29 cellular contexts compared by ENCODE assay signal in the genomic region with DNA sequence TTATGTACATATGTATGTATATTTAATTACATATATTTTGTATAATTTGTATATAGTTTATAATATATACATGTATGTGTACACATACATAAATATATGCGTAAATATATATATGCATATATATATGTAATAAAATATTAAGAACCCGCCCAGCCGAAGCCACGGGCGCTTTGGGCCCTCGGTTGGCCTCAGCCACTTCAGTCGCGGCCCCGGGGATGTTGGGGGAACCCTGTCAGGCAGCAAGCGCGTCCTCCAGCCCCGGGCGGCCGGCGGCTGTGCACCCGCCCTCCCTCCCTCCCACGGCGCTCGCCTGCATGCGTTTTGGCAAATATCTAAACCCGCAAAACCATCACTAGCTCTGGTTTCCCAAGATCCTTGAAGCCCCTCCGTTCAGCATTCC. TPM values are rescaled to one million over a fixed set of nuclear protein-coding genes. Genes with fewer than 3 reads are reported as not detected.
DNase-seq lines count a peak whose midpoint lies in the region; ATAC-seq, FAIRE-seq and TF ChIP-seq lines count a peak whose summit lies in the region.
"Had no signal": no experiment of that assay in that cellular context is flagged by ENCODE, and none has a peak within 500 bp of the region (broad histone marks: within the 10 kb centered on the region; RNA-seq: fewer than 3 reads in every experiment).

No MANE protein-coding gene starts in this region.

- H3K27me3 ChIP-seq in WERI-Rb-1 (ENCODE audit: insufficient read depth, low read depth, severe bottlenecking) = no peaks in the 10 kb centered on the region
- H3K27me3 ChIP-seq: ascending aorta, heart right ventricle, MG63, neural progenitor cell, testis, vagina had no signal

- FAIRE-seq in RCC 7860 (lab: Jason Lieb, UNC) = no peak
- FAIRE-seq: GM12878, K562 had no signal

- peaks cover 23 to 31% (median 25%) of the 10 kb centered on the region in 3 donors for H3K36me3 Mint-ChIP-seq in immature natural killer cell

- peaks cover 42 to 68% of the 10 kb centered on the region in 2 donors for H3K9me3 Mint-ChIP-seq in stimulated activated naive CD8-positive, alpha-beta T cell treated with anti-CD3 and anti-CD28 coated beads, Interleukin-15, amount 100 ng/mL, for 72 hours
- H3K9me3 Mint-ChIP-seq in immature natural killer cell = peaks cover 24 to 78% (median 57%) of the 10 kb centered on the region in 6 donors

- DNase-seq in stimulated activated naive CD8-positive, alpha-beta T cell treated with anti-CD3 and anti-CD28 coated beads, Interleukin-15, amount 100 ng/mL, for 72 hours = no peak
- DNase-seq in stimulated activated naive CD8-positive, alpha-beta T cell treated with anti-CD3 and anti-CD28 coated beads, Interleukin-15, Interleukin-2, amounts not matched to agents 100 U/mL and 50 U/mL, for 24 hours = no peak
- DNase-seq in WERI-Rb-1 = no peak
- DNase-seq in immature natural killer cell = no peak
- DNase-seq in activated effector memory CD4-positive, alpha-beta T cell treated with anti-CD3 and anti-CD28 coated beads, Interleukin-2, amount 50 U/mL, for 16 hours = no peak
- DNase-seq in A172 (ENCODE audit: low spot score) = no peak
- DNase-seq in RCC 7860 (ENCODE audit: low spot score) = no peak
- DNase-seq: activated CD4-positive, alpha-beta T cell treated with anti-CD3 and anti-CD28 coated beads for 1 hour; activated gamma-delta T cell; DMS79; heart right ventricle; left ventricle myocardium superior; MG63; NCI-H524; psoas muscle; T1000; testis had no signal

- H3K9me3 ChIP-seq in WERI-Rb-1 (ENCODE audit: severe bottlenecking) = no peaks in the 10 kb centered on the region
- H3K9me3 ChIP-seq: testis had no signal

- no peaks in the 10 kb centered on the region for H3K4me1 Mint-ChIP-seq in stimulated activated naive CD8-positive, alpha-beta T cell treated with anti-CD3 and anti-CD28 coated beads, Interleukin-15, amount 100 ng/mL, for 72 hours
- H3K4me1 Mint-ChIP-seq in immature natural killer cell = peaks cover 8 to 25% of the 10 kb centered on the region in 2 donors
- H3K4me1 Mint-ChIP-seq: mesothelial cell of epicardium, neural progenitor cell had no signal

- peak overlapping the region in 1 of 2 donors; percentile 63 for H3K27ac Mint-ChIP-seq in stimulated activated naive CD8-positive, alpha-beta T cell treated with anti-CD3 and anti-CD28 coated beads, Interleukin-15, amount 100 ng/mL, for 72 hours
- peak overlapping the region in 1 of 6 donors; percentile 53 for H3K27ac Mint-ChIP-seq in immature natural killer cell
- H3K27ac Mint-ChIP-seq: dendritic cell treated with granulocyte-macrophage colony-stimulating factor and Interleukin-4, amounts not matched to agents 40 ng/mL and 50 ng/mL, for 4 days; mesothelial cell of epicardium; neural progenitor cell had no signal

- no peak for ATAC-seq in stimulated activated naive CD8-positive, alpha-beta T cell treated with anti-CD3 and anti-CD28 coated beads, Interleukin-15, amount 100 ng/mL, for 72 hours
- no peak for ATAC-seq in stimulated activated naive CD8-positive, alpha-beta T cell treated with anti-CD3 and anti-CD28 coated beads, Interleukin-15, Interleukin-2, amounts not matched to agents 100 U/mL and 50 U/mL, for 24 hours
- ATAC-seq: GM12878, HCT116 had no signal

- peak overlapping the region; percentile 90; the same call in 1 of the 2 replicates for H3K27ac ChIP-seq in WERI-Rb-1
- H3K27ac ChIP-seq: ascending aorta, neural progenitor cell, psoas muscle, SK-N-MC had no signal

- H3K4me3 Mint-ChIP-seq in stimulated activated naive CD8-positive, alpha-beta T cell treated with anti-CD3 and anti-CD28 coated beads, Interleukin-15, amount 100 ng/mL, for 72 hours = peak overlapping the region; percentile 23 to 87
- peak overlapping the region in 3 of 5 donors; percentile 53 to 81 (median 77) for H3K4me3 Mint-ChIP-seq in immature natural killer cell
- H3K4me3 Mint-ChIP-seq: mesothelial cell of epicardium, neural progenitor cell had no signal

- H3K27me3 Mint-ChIP-seq in stimulated activated naive CD8-positive, alpha-beta T cell treated with anti-CD3 and anti-CD28 coated beads, Interleukin-15, amount 100 ng/mL, for 72 hours = no peaks in the 10 kb centered on the region
- peaks cover 5 to 13% (median 12%) of the 10 kb centered on the region in 3 donors for H3K27me3 Mint-ChIP-seq in immature natural killer cell (ENCODE audit: low read depth in 3 of 3)
- H3K27me3 Mint-ChIP-seq: activated CD8-positive, alpha-beta memory T cell treated with anti-CD3 and anti-CD28 coated beads, Interleukin-2, amount 10 ng/mL, durations not matched to agents 7 days and 5 days had no signal

- peak overlapping the region; percentile 85 for H3K4me3 ChIP-seq in WERI-Rb-1 (ENCODE audit: low read depth, low read length)
- H3K4me3 ChIP-seq: MG63 had no signal

- peaks cover 21% of the 10 kb centered on the region for H3K36me3 ChIP-seq in WERI-Rb-1

- TF ChIP-seq CTCF in WERI-Rb-1 (IDR thresholded peaks at IDR 0.05; ENCODE audit: low read depth, low read length) = no peak

RNA-seq across cellular contexts. Expression of a gene that starts 7.9 kb away (rescaled TPM):
- 1 to 10 TPM; 4.4 to 9.4 (median 5.1) TPM for polyA plus RNA-seq in immature natural killer cell
- 0.07 TPM in 1 of 2 replicates, not detected in the other for total RNA-seq in A172 (2014; rRNA removed; shearing (Covaris generic))
- total RNA-seq: HT-29 had no signal

RNA-seq across cellular contexts. Expression of a gene that starts 23.3 kb away (rescaled TPM):
- under 1 TPM in 1 of 3 donors, not detected in 2; 0.46 TPM for polyA plus RNA-seq in immature natural killer cell
- total RNA-seq in A172 (2014; rRNA removed; shearing (Covaris generic)) = not detected in 2 replicates
- total RNA-seq: activated CD8-positive, alpha-beta memory T cell treated with anti-CD3 and anti-CD28 coated beads, Interleukin-2, amount 10 ng/mL, durations not matched to agents 7 days and 5 days; ascending aorta; GM12878; HT-29; K562; left ventricle myocardium superior; psoas muscle; RPMI7951; vagina had no signal
- polyA plus RNA-seq: GM12878, K562, psoas muscle had no signal

RNA-seq across cellular contexts. Expression of a gene that starts 36.2 kb away (rescaled TPM):
- not detected for polyA plus RNA-seq in immature natural killer cell
- total RNA-seq in A172 (2014; rRNA removed; shearing (Covaris generic)) = not detected in 2 replicates
- total RNA-seq: ascending aorta, GM12878, HT-29, K562, RPMI7951 had no signal
- polyA plus RNA-seq: K562 had no signal

RNA-seq across cellular contexts. Expression of a gene that starts 48.6 kb away (rescaled TPM):
- polyA plus RNA-seq in immature natural killer cell = 1 to 10 TPM in 1 of 3 donors, under 1 TPM in 1, not detected in 1; 0.64 to 4.1 TPM
- not detected in 2 replicates for total RNA-seq in A172 (2014; rRNA removed; shearing (Covaris generic))
- total RNA-seq: GM12878, HT-29, K562 had no signal
- polyA plus RNA-seq: K562 had no signal
